ENCODE assay signal across 8 cellular contexts in the genomic region with DNA sequence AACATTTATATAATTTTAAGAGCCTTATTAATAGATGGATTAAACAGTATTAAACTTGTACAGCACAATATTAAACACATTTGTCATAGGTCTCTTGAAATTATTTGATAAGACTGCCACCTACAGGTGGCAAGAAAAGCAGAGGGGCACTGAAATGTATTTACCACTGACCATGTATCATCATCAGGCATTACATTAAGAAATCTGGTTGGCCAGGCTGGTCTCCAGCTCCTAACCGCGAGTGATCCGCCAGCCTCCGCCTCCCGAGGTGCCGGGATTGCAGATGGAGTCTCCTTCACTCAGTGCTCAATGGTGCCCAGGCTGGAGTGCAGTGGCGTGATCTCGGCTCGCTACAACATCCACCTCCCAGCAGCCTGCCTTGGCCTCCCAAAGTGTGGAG. TPM values are rescaled to one million over a fixed set of nuclear protein-coding genes. Genes with fewer than 3 reads are reported as not detected.
DNase-seq lines count a peak whose midpoint lies in the region; ATAC-seq and TF ChIP-seq lines count a peak whose summit lies in the region.
"Not testable (repeated sequence)": the region's sequence is repeated elsewhere in the genome, so short reads cannot be mapped to it uniquely, and the experiment has no call there.

No MANE protein-coding gene starts in this region.

- not testable (repeated sequence) for H3K27ac Mint-ChIP-seq in chondrocyte (ENCODE audit: unreplicated experiment)

- H2AFZ ChIP-seq in SU-DHL-6 (ENCODE audit: low read depth, low read length, severe bottlenecking); parathyroid adenoma: not testable (repeated sequence)

- not testable (repeated sequence) for H3K9me2 ChIP-seq in SU-DHL-6 (replicated peaks; ENCODE audit: insufficient read depth, low read length)

- not testable (repeated sequence) for H3K27me3 ChIP-seq in AG04450 (ENCODE audit: control insufficient read depth, insufficient read depth, low read length); SU-DHL-6 (ENCODE audit: low read length); right cardiac atrium (ENCODE audit: control insufficient read depth, insufficient read depth); parathyroid adenoma (ENCODE audit: control insufficient read depth, insufficient read depth, low read length)

- CTCF ChIA-PET in AG04450 (lab: Charles Lee), result interaction anchor here (0.7 to 5.2 kb wide), 28 partner anchors 9 to 482 kb away, joined by 3 to 65 read pairs (median 4); partner anchors contain the start of gene FHIP2A

- not testable (repeated sequence) for H3K4me3 Mint-ChIP-seq in chondrocyte (ENCODE audit: unreplicated experiment)

- not testable (repeated sequence) for H3K9ac ChIP-seq in SU-DHL-6 (ENCODE audit: low read length); parathyroid adenoma

- TF ChIP-seq CTCF in AG04450 (IDR thresholded peaks at IDR 0.05; ENCODE audit: low read depth, low read length), result peak; percentile 67
- TF ChIP-seq CTCF in GM12873 (IDR thresholded peaks at IDR 0.05; ENCODE audit: insufficient read depth, low read depth, low read length, missing control alignments), result peak; percentile 44
- peak; percentile 55 for TF ChIP-seq CTCF in SU-DHL-6 (IDR thresholded peaks at IDR 0.05; ENCODE audit: insufficient read depth, low read length, poor library complexity, severe bottlenecking)
- TF ChIP-seq CTCF in chondrocyte (IDR thresholded peaks at IDR 0.05), result peak; percentile 89
- TF ChIP-seq CTCF in parathyroid adenoma (IDR thresholded peaks at IDR 0.05), result peak; percentile 72

- not testable (repeated sequence) for H3K36me3 ChIP-seq in SU-DHL-6 (ENCODE audit: low read length); parathyroid adenoma (ENCODE audit: control insufficient read depth, insufficient read depth, low read length)

- H3K4me1 ChIP-seq in right cardiac atrium (ENCODE audit: control insufficient read depth, insufficient read depth, low read length); parathyroid adenoma: not testable (repeated sequence)

- not testable (repeated sequence) for H3K27ac ChIP-seq in AG04450 (ENCODE audit: low read depth, low read length); SU-DHL-6 (ENCODE audit: low read depth, low read length); right cardiac atrium (ENCODE audit: low read length); parathyroid adenoma

- not testable (repeated sequence) for H3K27me3 Mint-ChIP-seq in chondrocyte (ENCODE audit: low read depth)

- not testable (repeated sequence) for H3K4me1 Mint-ChIP-seq in chondrocyte (ENCODE audit: low read depth)

- WGBS in right cardiac atrium, result 61% methylated on average over 9 of the region's 9 CpGs

- H3K79me2 ChIP-seq in SU-DHL-6 (ENCODE audit: insufficient read depth, low read length); parathyroid adenoma: not testable (repeated sequence)

- not testable (repeated sequence) for H3K4me3 ChIP-seq in AG04450 (ENCODE audit: low read depth, low read length); SU-DHL-6 (ENCODE audit: insufficient read depth, low read length, poor library complexity, severe bottlenecking); right cardiac atrium (ENCODE audit: low read length); parathyroid adenoma (ENCODE audit: low read depth, low read length)

- intact Hi-C loops in right cardiac atrium (cut with DNase I), result loop anchor here (5.0 to 10.0 kb wide), 6 partner anchors 232 to 482 kb away; no protein-coding TSS in a partner anchor

- POLR2A ChIA-PET in AG04450 (lab: Yijun Ruan, JAX), result not testable (repeated sequence)

- H4K20me1 ChIP-seq in SU-DHL-6 (ENCODE audit: low read depth, low read length), result not testable (repeated sequence)

- not testable (repeated sequence) for H3K4me2 ChIP-seq in SU-DHL-6 (ENCODE audit: low read depth, low read length, poor library complexity, severe bottlenecking); parathyroid adenoma (ENCODE audit: low read length)

- not testable (repeated sequence) for H3K36me3 Mint-ChIP-seq in chondrocyte (ENCODE audit: low read depth)

- H3K9me3 ChIP-seq in AG04450 (ENCODE audit: control insufficient read depth, insufficient read depth, low read length); SU-DHL-6 (ENCODE audit: insufficient read depth, low read length); right cardiac atrium (ENCODE audit: control insufficient read depth, low read length); parathyroid adenoma (ENCODE audit: control insufficient read depth, low read length): not testable (repeated sequence)

- H3K9me3 Mint-ChIP-seq in chondrocyte (ENCODE audit: low read depth), result not testable (repeated sequence)

- DNase-seq in AG04450 (ENCODE audit: low read depth, low spot score) (peak; percentile 18), NCI-H2081 treated with DMSO at 0.1 percent for 48 hours (lab: John Stamatoyannopoulos, UW) (peak; percentile 18)
- DNase-seq in chondrocyte (ENCODE audit: low spot score); right cardiac atrium: not testable (repeated sequence)

- not testable (repeated sequence) for H3F3A ChIP-seq in SU-DHL-6 (ENCODE audit: insufficient read depth)

- ATAC-seq in HG02798 (IDR thresholded peaks at IDR 0.05; ENCODE audit: poor library complexity, unreplicated experiment) (peak; percentile 62), right cardiac atrium (peak; percentile 77 to 90)

RNA-seq across cellular contexts. Expression of gene FHIP2A, which starts 35.1 kb away (rescaled TPM):
- polyA plus RNA-seq in AG04450 (2011; rRNA removed) (19.2 and 27.3 TPM in 2 replicates), right cardiac atrium (7.3 TPM)
- 36.2 and 44.8 TPM in 2 replicates for polyA minus RNA-seq in AG04450 (2011; rRNA and poly(A)+ RNA removed)
- total RNA-seq in chondrocyte (43.7 to 52.4 TPM (median 48.2 TPM) in 3 replicates), right cardiac atrium (10 to 100 TPM; 25.1 to 30.2 (median 27.8) TPM)
